ENCODE assay signal across 8 cellular contexts in the genomic region with DNA sequence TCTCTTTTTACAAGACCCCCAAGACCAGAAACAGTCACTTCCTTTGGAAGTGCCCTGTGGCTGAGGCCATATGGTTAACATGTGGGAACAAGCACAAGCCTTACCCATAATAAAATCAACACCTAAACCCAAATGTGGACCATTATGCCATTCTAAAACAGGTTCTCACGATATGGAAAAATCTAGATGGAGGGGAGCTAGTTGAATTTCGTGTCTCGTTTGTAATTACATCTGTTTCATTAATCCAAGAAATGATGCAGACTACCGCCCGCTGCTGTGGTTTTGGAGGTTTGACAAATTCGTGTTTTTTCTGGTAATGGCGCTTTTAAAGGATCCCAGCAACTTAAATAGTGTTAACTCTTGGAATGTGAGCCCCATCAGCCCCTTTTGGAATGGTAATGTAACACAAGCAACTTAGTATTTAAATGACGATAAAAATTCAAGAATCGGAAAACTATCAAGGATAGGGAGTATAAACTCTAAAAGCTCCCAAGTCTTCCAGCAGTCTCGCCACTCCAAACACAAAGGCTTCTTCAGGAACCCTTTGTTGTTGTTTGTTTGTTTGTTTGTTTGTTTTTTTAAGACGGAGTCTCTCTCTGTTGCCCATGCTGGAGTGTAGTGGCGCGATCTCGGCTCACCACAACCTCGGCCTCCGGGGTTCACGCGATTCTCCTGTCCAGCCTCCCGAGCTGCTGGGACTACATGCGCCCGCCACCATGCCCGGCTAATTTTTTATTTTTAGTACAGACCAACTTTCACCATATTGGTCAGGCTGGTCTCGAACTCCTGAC. TPM values are rescaled to one million over a fixed set of nuclear protein-coding genes. Genes with fewer than 3 reads are reported as not detected.
DNase-seq lines count a peak whose midpoint lies in the region; ATAC-seq and TF ChIP-seq lines count a peak whose summit lies in the region.

No MANE protein-coding gene starts in this region.

- no peaks in the 10 kb centered on the region for H3K9me3 ChIP-seq in MG63
- H3K9me3 ChIP-seq in ascending aorta, result no peaks in the 10 kb centered on the region

- H3K4me1 Mint-ChIP-seq in stimulated activated naive B cell treated with anti-CD40 and anti-IgM and Interleukin-4, amounts not matched to agents 10 μg/mL and 1 μg/mL and 100 μg/mL, for 72 hours, result peaks cover 10 to 50% of the 10 kb centered on the region in 2 donors

- peak overlapping the region; percentile 98 to 99 for H3K4me3 Mint-ChIP-seq in stimulated activated naive B cell treated with anti-CD40 and anti-IgM and Interleukin-4, amounts not matched to agents 10 μg/mL and 1 μg/mL and 100 μg/mL, for 72 hours

- DNase-seq in ELR (ENCODE audit: low read depth) (peak; percentile 76), MG63 (no peak), ascending aorta (ENCODE audit: low spot score in 2 of 2) (no peak), iPS-NIHi7 (ENCODE audit: extremely low spot score) (peak; percentile 13), KG1 (lab: John Stamatoyannopoulos, UW) (no peak), cerebellar cortex (ENCODE audit: low spot score) (no peak)
- no peak for DNase-seq in stimulated activated naive B cell treated with anti-CD40 and anti-IgM and Interleukin-4, amounts not matched to agents 10 μg/mL and 1 μg/mL and 100 μg/mL, for 72 hours

- TF ChIP-seq CTCF in ascending aorta (IDR thresholded peaks at IDR 0.05), result no peak

- intact Hi-C loops in ascending aorta (cut with DNase I), result loop anchor here (1.0 to 5.0 kb wide), 3 partner anchors 21 to 132 kb away; partner anchors contain the start of gene ISY1

- H3K4me3 ChIP-seq in MG63 (peak overlapping the region; percentile 93), ascending aorta (peak overlapping the region; percentile 95 to 96)

- no peaks in the 10 kb centered on the region for H3K9me3 Mint-ChIP-seq in stimulated activated naive B cell treated with anti-CD40 and anti-IgM and Interleukin-4, amounts not matched to agents 10 μg/mL and 1 μg/mL and 100 μg/mL, for 72 hours

- H3K27me3 ChIP-seq in MG63 (no peaks in the 10 kb centered on the region), ascending aorta (no peaks in the 10 kb centered on the region)

- peaks cover 16 to 37% of the 10 kb centered on the region in 2 donors for H3K36me3 Mint-ChIP-seq in stimulated activated naive B cell treated with anti-CD40 and anti-IgM and Interleukin-4, amounts not matched to agents 10 μg/mL and 1 μg/mL and 100 μg/mL, for 72 hours

- H3K4me1 ChIP-seq in ascending aorta, result peaks cover 10 to 39% of the 10 kb centered on the region in 2 donors

- peak in 1 of 2 donors; percentile 12 for ATAC-seq in stimulated activated naive B cell treated with anti-CD40 and anti-IgM and Interleukin-4, amounts not matched to agents 10 μg/mL and 1 μg/mL and 100 μg/mL, for 72 hours (replicated peaks)
- ATAC-seq in GM21367 (IDR thresholded peaks at IDR 0.05; ENCODE audit: unreplicated experiment), result no peak

- H3K27me3 Mint-ChIP-seq in stimulated activated naive B cell treated with anti-CD40 and anti-IgM and Interleukin-4, amounts not matched to agents 10 μg/mL and 1 μg/mL and 100 μg/mL, for 72 hours, result no peaks in the 10 kb centered on the region

- H3K27ac ChIP-seq in ascending aorta, result peak overlapping the region; percentile 99 to 100

- H3K27ac Mint-ChIP-seq in stimulated activated naive B cell treated with anti-CD40 and anti-IgM and Interleukin-4, amounts not matched to agents 10 μg/mL and 1 μg/mL and 100 μg/mL, for 72 hours, result peak overlapping the region; percentile 100

- H3K36me3 ChIP-seq in MG63, result peaks cover 54% of the 10 kb centered on the region
- peaks cover 7 to 21% of the 10 kb centered on the region in 2 donors for H3K36me3 ChIP-seq in ascending aorta

RNA-seq across cellular contexts. Expression of gene CNBP, which starts 1.1 kb away (rescaled TPM):
- total RNA-seq in MG63 (2014; rRNA removed; shearing (Covaris generic); ENCODE audit: low replicate concordance), result 344 and 476 TPM in 2 replicates
- total RNA-seq in ascending aorta, result 166 TPM

RNA-seq across cellular contexts. Expression of gene ISY1, which starts 21.7 kb away (rescaled TPM):
- 64.0 and 107 TPM in 2 replicates for total RNA-seq in MG63 (2014; rRNA removed; shearing (Covaris generic); ENCODE audit: low replicate concordance)
- total RNA-seq in ascending aorta, result 22.5 TPM

Comparison
In these comparisons a context has a peak if more than half of its experiments do, and no peak if none do; other contexts are left out.
1. DNase-seq: peak in ELR (single experiment) and iPS-NIHi7 (single experiment); none in MG63 (single experiment), ascending aorta (0 of 2), stimulated activated naive B cell treated with anti-CD40 and anti-IgM and Interleukin-4, amounts not matched to agents 10 μg/mL and 1 μg/mL and 100 μg/mL, for 72 hours (single experiment), KG1 (single experiment) and cerebellar cortex (single experiment).